ENCODE assay signal across 15 cellular contexts in the genomic region with DNA sequence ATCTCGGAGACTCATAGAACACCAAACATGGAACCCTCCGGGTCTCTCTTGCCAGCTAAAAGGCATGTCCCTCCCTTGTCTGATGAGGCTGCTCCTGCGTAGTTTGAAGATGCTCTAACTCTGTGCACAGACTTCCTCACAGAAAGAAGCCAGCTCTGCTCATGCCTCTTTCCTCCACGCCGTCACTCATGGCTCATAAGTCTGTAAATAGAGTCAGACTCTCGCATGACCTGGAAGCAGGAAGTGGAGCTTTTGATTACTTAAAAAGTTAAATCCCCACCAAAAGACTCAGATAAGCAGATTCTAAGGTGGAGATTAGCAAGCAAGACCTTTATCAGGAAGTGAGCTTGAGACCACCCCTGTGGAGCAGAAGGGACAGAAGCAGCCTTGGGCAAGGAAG.
"Had no signal": no experiment of that assay in that cellular context is flagged by ENCODE, and none has a peak within 500 bp of the region (broad histone marks: within the 10 kb centered on the region; RNA-seq: fewer than 3 reads in every experiment).

No MANE protein-coding gene starts in this region.

- H3K9me3 ChIP-seq: adrenal gland, colonic mucosa, gastroesophageal sphincter, neutrophil, transverse colon had no signal

- H3K36me3 Mint-ChIP-seq: stimulated activated naive B cell treated with anti-CD40 and anti-IgM and Interleukin-4, amounts not matched to agents 10 μg/mL and 1 μg/mL and 100 μg/mL, for 72 hours had no signal

- H3K4me3 Mint-ChIP-seq: stimulated activated naive B cell treated with anti-CD40 and anti-IgM and Interleukin-4, amounts not matched to agents 10 μg/mL and 1 μg/mL and 100 μg/mL, for 72 hours had no signal

- H3K27ac Mint-ChIP-seq: stimulated activated naive B cell treated with anti-CD40 and anti-IgM and Interleukin-4, amounts not matched to agents 10 μg/mL and 1 μg/mL and 100 μg/mL, for 72 hours had no signal

- H3K4me3 ChIP-seq: adrenal gland, colonic mucosa, gastroesophageal sphincter, transverse colon had no signal

- H3K36me3 ChIP-seq: adrenal gland, colonic mucosa, gastroesophageal sphincter, neutrophil, transverse colon had no signal

- H3K9me3 Mint-ChIP-seq: stimulated activated naive B cell treated with anti-CD40 and anti-IgM and Interleukin-4, amounts not matched to agents 10 μg/mL and 1 μg/mL and 100 μg/mL, for 72 hours had no signal

- H3K4me1 ChIP-seq: adrenal gland, colonic mucosa, gastroesophageal sphincter had no signal

- H3K27me3 ChIP-seq: adrenal gland, colonic mucosa, gastroesophageal sphincter, transverse colon had no signal

- H3K27ac ChIP-seq: adrenal gland, colonic mucosa, gastroesophageal sphincter, neutrophil, transverse colon had no signal

- DNase-seq: activated CD4-positive, alpha-beta T cell treated with anti-CD3 and anti-CD28 coated beads, Interleukin-2, amount 50 U/mL, for 1 hour; activated CD4-positive, CD25-positive, alpha-beta regulatory T cell; activated gamma-delta T cell treated with Interleukin-2 at 50 U/mL for 16 hours; activated T-cell treated with anti-CD3 and anti-CD28 coated beads, Interleukin-2, amount 50 U/mL, for 48 hours; adrenal gland; caudate nucleus; colonic mucosa; effector CD4-positive, alpha-beta T cell; left ventricle myocardium superior; small intestine; stimulated activated naive B cell treated with anti-CD40 and anti-IgM and Interleukin-4, amounts not matched to agents 10 μg/mL and 1 μg/mL and 100 μg/mL, for 72 hours; T-helper 1 cell; transverse colon had no signal
